Comparison of ENCODE assay signal across 2 cellular contexts in the genomic region with DNA sequence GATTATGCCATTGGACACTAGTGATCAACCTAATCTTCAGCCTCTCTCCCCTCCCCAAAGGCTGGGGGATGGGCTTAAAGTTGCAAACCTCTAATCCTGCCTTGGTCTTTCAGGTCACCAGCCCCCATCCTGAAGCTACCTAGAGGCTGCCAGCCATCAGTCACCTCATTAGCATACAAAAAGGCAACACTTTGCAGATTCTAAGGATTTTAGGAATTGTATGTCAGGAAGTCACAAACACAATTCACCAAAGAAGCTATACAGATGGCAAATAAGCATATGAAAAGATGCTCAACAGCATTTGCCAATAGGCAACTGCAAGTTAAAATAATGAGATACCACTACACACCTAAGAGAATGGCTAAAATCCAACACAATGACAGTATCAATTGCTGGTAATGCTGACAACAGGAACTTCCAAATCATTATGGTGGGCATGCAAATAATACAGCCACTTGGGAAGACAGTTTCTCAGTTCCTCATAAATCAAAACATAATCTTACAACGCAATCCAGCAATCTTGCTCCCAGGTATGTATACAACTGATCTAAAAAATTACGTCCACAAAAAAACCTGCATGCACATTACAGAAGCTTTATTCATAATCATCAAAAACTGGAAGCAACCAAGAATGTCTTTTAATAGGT.
TF ChIP-seq lines count a peak whose summit lies in the region.

No MANE protein-coding gene starts in this region.

TF ChIP-seq in H1, 55 proteins besides CTCF, POLR2A, EP300 and RAD21 (continued from another document):
- TF ChIP-seq SIN3A (conservative IDR thresholded peaks at IDR 0.05 in 1 of 2, IDR thresholded peaks at IDR 0.05 in 1 of 2; ENCODE audit: low read depth in 1 of 2, low read length in 2 of 2) (0 out of 4 replicates have a peak, but pooled peaks of 1 of the 2 experiments have one; percentile 31), KDM4A (IDR thresholded peaks at IDR 0.05; ENCODE audit: low read depth, low read length, severe bottlenecking) (no peak), SP1 (IDR thresholded peaks at IDR 0.05; ENCODE audit: low read depth, low read length) (peak; percentile 64; the same call in 1 of the 2 replicates), SRF (IDR thresholded peaks at IDR 0.05; ENCODE audit: low read depth, low read length) (no peak), NANOG (IDR thresholded peaks at IDR 0.05; ENCODE audit: insufficient read depth, low read depth, low read length, poor library complexity, severe bottlenecking) (peak; percentile 70), NRF1 (IDR thresholded peaks at IDR 0.05; ENCODE audit: low read depth, low read length) (no peak), SP2 (IDR thresholded peaks at IDR 0.05; ENCODE audit: low read length) (no peak), ASH2L (IDR thresholded peaks at IDR 0.05; ENCODE audit: low read length) (no peak), POLR2AphosphoS5 (IDR thresholded peaks at IDR 0.05; ENCODE audit: low read depth, low read length) (no peak), JUND (IDR thresholded peaks at IDR 0.05; ENCODE audit: low read length) (no peak), ZNF274 (IDR thresholded peaks at IDR 0.05; ENCODE audit: borderline replicate concordance, extremely low read depth, low read length) (no peak), SAP30 (IDR thresholded peaks at IDR 0.05; ENCODE audit: insufficient read depth, insufficient replicate concordance, low read length) (no peak)
- TF ChIP-seq, protein P1, sequence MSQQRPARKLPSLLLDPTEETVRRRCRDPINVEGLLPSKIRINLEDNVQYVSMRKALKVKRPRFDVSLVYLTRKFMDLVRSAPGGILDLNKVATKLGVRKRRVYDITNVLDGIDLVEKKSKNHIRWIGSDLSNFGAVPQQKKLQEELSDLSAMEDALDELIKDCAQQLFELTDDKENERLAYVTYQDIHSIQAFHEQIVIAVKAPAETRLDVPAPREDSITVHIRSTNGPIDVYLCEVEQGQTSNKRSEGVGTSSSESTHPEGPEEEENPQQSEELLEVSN (IDR thresholded peaks at IDR 0.05) = no peak
TF ChIP-seq in H1: peak in this region for 4.

TF ChIP-seq in SK-N-SH, 30 proteins besides CTCF, POLR2A, EP300 and RAD21 (continued from another document):
- TF ChIP-seq, protein P2, sequence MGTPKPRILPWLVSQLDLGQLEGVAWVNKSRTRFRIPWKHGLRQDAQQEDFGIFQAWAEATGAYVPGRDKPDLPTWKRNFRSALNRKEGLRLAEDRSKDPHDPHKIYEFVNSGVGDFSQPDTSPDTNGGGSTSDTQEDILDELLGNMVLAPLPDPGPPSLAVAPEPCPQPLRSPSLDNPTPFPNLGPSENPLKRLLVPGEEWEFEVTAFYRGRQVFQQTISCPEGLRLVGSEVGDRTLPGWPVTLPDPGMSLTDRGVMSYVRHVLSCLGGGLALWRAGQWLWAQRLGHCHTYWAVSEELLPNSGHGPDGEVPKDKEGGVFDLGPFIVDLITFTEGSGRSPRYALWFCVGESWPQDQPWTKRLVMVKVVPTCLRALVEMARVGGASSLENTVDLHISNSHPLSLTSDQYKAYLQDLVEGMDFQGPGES (IDR thresholded peaks at IDR 0.05; ENCODE audit: low read depth, low read length) = no peak
- TF ChIP-seq, protein P3, sequence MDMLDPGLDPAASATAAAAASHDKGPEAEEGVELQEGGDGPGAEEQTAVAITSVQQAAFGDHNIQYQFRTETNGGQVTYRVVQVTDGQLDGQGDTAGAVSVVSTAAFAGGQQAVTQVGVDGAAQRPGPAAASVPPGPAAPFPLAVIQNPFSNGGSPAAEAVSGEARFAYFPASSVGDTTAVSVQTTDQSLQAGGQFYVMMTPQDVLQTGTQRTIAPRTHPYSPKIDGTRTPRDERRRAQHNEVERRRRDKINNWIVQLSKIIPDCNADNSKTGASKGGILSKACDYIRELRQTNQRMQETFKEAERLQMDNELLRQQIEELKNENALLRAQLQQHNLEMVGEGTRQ (IDR thresholded peaks at IDR 0.05; ENCODE audit: borderline replicate concordance, low read depth, low read length) = no peak
- TF ChIP-seq RXRA (IDR thresholded peaks at IDR 0.05; ENCODE audit: borderline replicate concordance, low read depth) = no peak
- no peak for TF ChIP-seq GATA2 (CRISPR knock-in tag; IDR thresholded peaks at IDR 0.05)
